Comparison of ENCODE assay signal across 1 cellular context in genomic region chr12:50927356-50927755, GRCh38.
TF ChIP-seq lines count a peak whose summit lies in the region.

No MANE protein-coding gene starts in this region.

TF ChIP-seq in HepG2, 621 proteins besides CTCF, POLR2A, EP300 and RAD21 (continued from another document):
- TF ChIP-seq, protein P1, sequence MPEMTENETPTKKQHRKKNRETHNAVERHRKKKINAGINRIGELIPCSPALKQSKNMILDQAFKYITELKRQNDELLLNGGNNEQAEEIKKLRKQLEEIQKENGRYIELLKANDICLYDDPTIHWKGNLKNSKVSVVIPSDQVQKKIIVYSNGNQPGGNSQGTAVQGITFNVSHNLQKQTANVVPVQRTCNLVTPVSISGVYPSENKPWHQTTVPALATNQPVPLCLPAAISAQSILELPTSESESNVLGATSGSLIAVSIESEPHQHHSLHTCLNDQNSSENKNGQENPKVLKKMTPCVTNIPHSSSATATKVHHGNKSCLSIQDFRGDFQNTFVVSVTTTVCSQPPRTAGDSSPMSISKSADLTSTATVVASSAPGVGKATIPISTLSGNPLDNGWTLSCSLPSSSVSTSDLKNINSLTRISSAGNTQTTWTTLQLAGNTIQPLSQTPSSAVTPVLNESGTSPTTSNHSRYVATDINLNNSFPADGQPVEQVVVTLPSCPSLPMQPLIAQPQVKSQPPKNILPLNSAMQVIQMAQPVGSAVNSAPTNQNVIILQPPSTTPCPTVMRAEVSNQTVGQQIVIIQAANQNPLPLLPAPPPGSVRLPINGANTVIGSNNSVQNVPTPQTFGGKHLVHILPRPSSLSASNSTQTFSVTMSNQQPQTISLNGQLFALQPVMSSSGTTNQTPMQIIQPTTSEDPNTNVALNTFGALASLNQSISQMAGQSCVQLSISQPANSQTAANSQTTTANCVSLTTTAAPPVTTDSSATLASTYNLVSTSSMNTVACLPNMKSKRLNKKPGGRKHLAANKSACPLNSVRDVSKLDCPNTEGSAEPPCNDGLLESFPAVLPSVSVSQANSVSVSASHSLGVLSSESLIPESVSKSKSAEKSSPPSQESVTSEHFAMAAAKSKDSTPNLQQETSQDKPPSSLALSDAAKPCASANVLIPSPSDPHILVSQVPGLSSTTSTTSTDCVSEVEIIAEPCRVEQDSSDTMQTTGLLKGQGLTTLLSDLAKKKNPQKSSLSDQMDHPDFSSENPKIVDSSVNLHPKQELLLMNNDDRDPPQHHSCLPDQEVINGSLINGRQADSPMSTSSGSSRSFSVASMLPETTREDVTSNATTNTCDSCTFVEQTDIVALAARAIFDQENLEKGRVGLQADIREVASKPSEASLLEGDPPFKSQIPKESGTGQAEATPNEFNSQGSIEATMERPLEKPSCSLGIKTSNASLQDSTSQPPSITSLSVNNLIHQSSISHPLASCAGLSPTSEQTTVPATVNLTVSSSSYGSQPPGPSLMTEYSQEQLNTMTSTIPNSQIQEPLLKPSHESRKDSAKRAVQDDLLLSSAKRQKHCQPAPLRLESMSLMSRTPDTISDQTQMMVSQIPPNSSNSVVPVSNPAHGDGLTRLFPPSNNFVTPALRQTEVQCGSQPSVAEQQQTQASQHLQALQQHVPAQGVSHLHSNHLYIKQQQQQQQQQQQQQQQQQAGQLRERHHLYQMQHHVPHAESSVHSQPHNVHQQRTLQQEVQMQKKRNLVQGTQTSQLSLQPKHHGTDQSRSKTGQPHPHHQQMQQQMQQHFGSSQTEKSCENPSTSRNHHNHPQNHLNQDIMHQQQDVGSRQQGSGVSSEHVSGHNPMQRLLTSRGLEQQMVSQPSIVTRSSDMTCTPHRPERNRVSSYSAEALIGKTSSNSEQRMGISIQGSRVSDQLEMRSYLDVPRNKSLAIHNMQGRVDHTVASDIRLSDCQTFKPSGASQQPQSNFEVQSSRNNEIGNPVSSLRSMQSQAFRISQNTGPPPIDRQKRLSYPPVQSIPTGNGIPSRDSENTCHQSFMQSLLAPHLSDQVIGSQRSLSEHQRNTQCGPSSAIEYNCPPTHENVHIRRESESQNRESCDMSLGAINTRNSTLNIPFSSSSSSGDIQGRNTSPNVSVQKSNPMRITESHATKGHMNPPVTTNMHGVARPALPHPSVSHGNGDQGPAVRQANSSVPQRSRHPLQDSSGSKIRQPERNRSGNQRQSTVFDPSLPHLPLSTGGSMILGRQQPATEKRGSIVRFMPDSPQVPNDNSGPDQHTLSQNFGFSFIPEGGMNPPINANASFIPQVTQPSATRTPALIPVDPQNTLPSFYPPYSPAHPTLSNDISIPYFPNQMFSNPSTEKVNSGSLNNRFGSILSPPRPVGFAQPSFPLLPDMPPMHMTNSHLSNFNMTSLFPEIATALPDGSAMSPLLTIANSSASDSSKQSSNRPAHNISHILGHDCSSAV (CRISPR knock-in tag; IDR thresholded peaks at IDR 0.05; ENCODE audit: borderline replicate concordance), result no peak
- TF ChIP-seq KLF16 (CRISPR knock-in tag; IDR thresholded peaks at IDR 0.05) (0 out of 4 replicates have a peak, but pooled peaks of 1 of the 2 experiments have one; percentile 7), ZMYM2 (CRISPR knock-in tag; IDR thresholded peaks at IDR 0.05) (0 out of 2 replicates have a peak, but pooled peaks have one; percentile 19), TAF1 (CRISPR knock-in tag; IDR thresholded peaks at IDR 0.05) (0 out of 2 replicates have a peak, but pooled peaks have one; percentile 1), ZNF782 (CRISPR knock-in tag; IDR thresholded peaks at IDR 0.05; ENCODE audit: borderline replicate concordance) (no peak), RBFOX2 (IDR thresholded peaks at IDR 0.05; ENCODE audit: low read depth, low read length) (0 out of 2 replicates have a peak, but pooled peaks have one; percentile 4), ZBTB7B (CRISPR knock-in tag; IDR thresholded peaks at IDR 0.05) (0 out of 2 replicates have a peak, but pooled peaks have one; percentile 9), DMAP1 (CRISPR knock-in tag; IDR thresholded peaks at IDR 0.05) (0 out of 2 replicates have a peak, but pooled peaks have one; percentile 3)
- TF ChIP-seq, protein P2, sequence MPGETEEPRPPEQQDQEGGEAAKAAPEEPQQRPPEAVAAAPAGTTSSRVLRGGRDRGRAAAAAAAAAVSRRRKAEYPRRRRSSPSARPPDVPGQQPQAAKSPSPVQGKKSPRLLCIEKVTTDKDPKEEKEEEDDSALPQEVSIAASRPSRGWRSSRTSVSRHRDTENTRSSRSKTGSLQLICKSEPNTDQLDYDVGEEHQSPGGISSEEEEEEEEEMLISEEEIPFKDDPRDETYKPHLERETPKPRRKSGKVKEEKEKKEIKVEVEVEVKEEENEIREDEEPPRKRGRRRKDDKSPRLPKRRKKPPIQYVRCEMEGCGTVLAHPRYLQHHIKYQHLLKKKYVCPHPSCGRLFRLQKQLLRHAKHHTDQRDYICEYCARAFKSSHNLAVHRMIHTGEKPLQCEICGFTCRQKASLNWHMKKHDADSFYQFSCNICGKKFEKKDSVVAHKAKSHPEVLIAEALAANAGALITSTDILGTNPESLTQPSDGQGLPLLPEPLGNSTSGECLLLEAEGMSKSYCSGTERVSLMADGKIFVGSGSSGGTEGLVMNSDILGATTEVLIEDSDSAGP (CRISPR knock-in tag; IDR thresholded peaks at IDR 0.05; ENCODE audit: borderline replicate concordance), result peak; percentile 36; the same call in 1 of the 2 replicates
